ENCODE assay signal across 21 cellular contexts in genomic region chr20:916125-916799, GRCh38. TPM values are rescaled to one million over a fixed set of nuclear protein-coding genes. Genes with fewer than 3 reads are reported as not detected.
DNase-seq lines count a peak whose midpoint lies in the region; ATAC-seq and TF ChIP-seq lines count a peak whose summit lies in the region.
"Had no signal": no experiment of that assay in that cellular context is flagged by ENCODE, and none has a peak within 500 bp of the region (broad histone marks: within the 10 kb centered on the region; RNA-seq: fewer than 3 reads in every experiment).

TSS of gene ANGPT4 (minus strand) at chr20:916334. CDS start at chr20:916214, 120 bp downstream.

- H4K5ac ChIP-seq in H9 (ENCODE audit: insufficient read length, low read depth, low read length), result no peak within 1 kb of the TSS

- no peak within 1 kb of the TSS for H4K8ac ChIP-seq in H9 (replicated peaks; ENCODE audit: insufficient read length, low read depth, low read length)

- H3F3A ChIP-seq in neural progenitor cell (ENCODE audit: low read depth), result no peaks in the 10 kb centered on the region

- H3K4me1 Mint-ChIP-seq in H9 (peaks cover 9 to 29% of the 10 kb centered on the region in 2 experiments), endodermal cell (peaks cover 32% of the 10 kb centered on the region), neural progenitor cell (peaks cover 8% of the 10 kb centered on the region)
- H3K4me1 Mint-ChIP-seq: activated CD4-positive, alpha-beta T cell treated with anti-CD3 and anti-CD28 coated beads, Interleukin-2, amount 10 ng/mL, durations not matched to agents 7 days and 5 days; activated naive CD4-positive, alpha-beta T cell treated with anti-CD3 and anti-CD28 coated beads, Interleukin-2, amount 50 U/mL, for 24 hours had no signal

- H2BK15ac ChIP-seq in H9 (ENCODE audit: low read depth, low read length), result no peak within 1 kb of the TSS

- TF ChIP-seq CTCF in H9 (conservative IDR thresholded peaks at IDR 0.05) (no peak), endodermal cell (conservative IDR thresholded peaks at IDR 0.05) (no peak), neural progenitor cell (IDR thresholded peaks at IDR 0.05) (no peak)

- DNase-seq in AG20443 (ENCODE audit: low spot score) (peak; percentile 61), H9 (peak; percentile 33), endodermal cell (peak; percentile 62), neural progenitor cell (ENCODE audit: low spot score) (peak; percentile 40), globus pallidus (ENCODE audit: low spot score) (no peak), A172 (ENCODE audit: low spot score) (no peak)
- DNase-seq: activated CD4-positive, alpha-beta T cell treated with anti-CD3 and anti-CD28 coated beads, Interleukin-2, amount 10 ng/mL, durations not matched to agents 7 days and 5 days; activated T-cell treated with anti-CD3 and anti-CD28 coated beads, Interleukin-2, amount 50 U/mL, for 24 hours; erythroblast; GDM1; NCI-H1048; sigmoid colon had no signal

- no peak within 1 kb of the TSS for H3K14ac ChIP-seq in H9 (ENCODE audit: insufficient read depth, low read length)

- H3T11ph ChIP-seq in H9 (ENCODE audit: low read length), result no peak within 1 kb of the TSS

- H3K36me3 Mint-ChIP-seq in H9 (ENCODE audit: insufficient read depth in 1 of 3, low read depth in 3 of 3), result no peaks in the 10 kb centered on the region; a peak in 1 of 7 replicates
- no peaks in the 10 kb centered on the region for H3K36me3 Mint-ChIP-seq in endodermal cell (ENCODE audit: low read depth)
- H3K36me3 Mint-ChIP-seq in neural progenitor cell, result no peaks in the 10 kb centered on the region
- H3K36me3 Mint-ChIP-seq: activated naive CD4-positive, alpha-beta T cell treated with anti-CD3 and anti-CD28 coated beads, Interleukin-2, amount 50 U/mL, for 24 hours; mesothelial cell of epicardium had no signal

- H4K20me1 ChIP-seq in H9 (ENCODE audit: control insufficient read depth, insufficient read depth, insufficient read length) (no peaks in the 10 kb centered on the region), neural progenitor cell (ENCODE audit: low read depth) (no peaks in the 10 kb centered on the region)

- WGBS in H9 (ENCODE audit: extremely low coverage, insufficient read length, low lambda C conversion rate), result no CpG with 5 or more reads among the region's 18 CpGs
- WGBS in endodermal cell (ENCODE audit: insufficient coverage in 1 of 2, insufficient read length in 1 of 2), 2 experiments, result 79 to 82% methylated on average over 12 to 18 of the region's 18 CpGs

- no peak for ATAC-seq in GM19395 (IDR thresholded peaks at IDR 0.05; ENCODE audit: unreplicated experiment)
- no peak for ATAC-seq in GM21360 (IDR thresholded peaks at IDR 0.05; ENCODE audit: unreplicated experiment)
- ATAC-seq: gastroesophageal sphincter, GM12878, SK-N-SH treated with all-trans-retinoic acid at 6 μM for 48 hours had no signal

- H4K91ac ChIP-seq in H9 (ENCODE audit: insufficient read length, low read depth, low read length), result no peak within 1 kb of the TSS

- peak within 1 kb of the TSS in 1 of 2 experiments; percentile 22; a peak in 2 of 5 replicates for H3K4me3 Mint-ChIP-seq in H9
- H3K4me3 Mint-ChIP-seq in endodermal cell, result no peak within 1 kb of the TSS
- H3K4me3 Mint-ChIP-seq in neural progenitor cell, result peak within 1 kb of the TSS; percentile 27
- H3K4me3 Mint-ChIP-seq: activated CD4-positive, alpha-beta T cell treated with anti-CD3 and anti-CD28 coated beads, Interleukin-2, amount 10 ng/mL, durations not matched to agents 7 days and 5 days; activated naive CD4-positive, alpha-beta T cell treated with anti-CD3 and anti-CD28 coated beads, Interleukin-2, amount 50 U/mL, for 24 hours; activated T-cell treated with anti-CD3 and anti-CD28 coated beads, Interleukin-2, amount 50 U/mL, for 24 hours; dendritic cell treated with granulocyte-macrophage colony-stimulating factor and Interleukin-4, amounts not matched to agents 40 ng/mL and 50 ng/mL, for 4 days; mesothelial cell of epicardium had no signal

- H3K27me3 Mint-ChIP-seq in H9 (ENCODE audit: low read depth) (peaks cover 12% of the 10 kb centered on the region), endodermal cell (ENCODE audit: insufficient read depth) (peaks cover 2% of the 10 kb centered on the region), neural progenitor cell (ENCODE audit: insufficient read depth, low read depth) (peaks cover 2% of the 10 kb centered on the region)
- H3K27me3 Mint-ChIP-seq: activated naive CD4-positive, alpha-beta T cell treated with anti-CD3 and anti-CD28 coated beads, Interleukin-2, amount 50 U/mL, for 24 hours had no signal

- H3K9me3 ChIP-seq in H9 (ENCODE audit: control insufficient read depth, low read depth, low read length), result no peaks in the 10 kb centered on the region
- peaks cover 6% of the 10 kb centered on the region for H3K9me3 ChIP-seq in endodermal cell (ENCODE audit: control insufficient read depth, low read length)
- H3K9me3 ChIP-seq in neural progenitor cell (ENCODE audit: low read depth), result no peaks in the 10 kb centered on the region
- H3K9me3 ChIP-seq: gastroesophageal sphincter, Peyer's patch, sigmoid colon had no signal

- H2BK12ac ChIP-seq in H9 (ENCODE audit: insufficient read length, low read depth, low read length), result no peak within 1 kb of the TSS

- H3K79me2 ChIP-seq in H9 (ENCODE audit: insufficient read depth, low read length) (no peaks in the 10 kb centered on the region), neural progenitor cell (ENCODE audit: low read depth) (no peaks in the 10 kb centered on the region)

- H3K9ac ChIP-seq in H9 (ENCODE audit: extremely low read depth, insufficient read length, low read length), result no peak within 1 kb of the TSS
- H3K9ac ChIP-seq in endodermal cell (ENCODE audit: extremely low read depth, low read length, poor library complexity, severe bottlenecking), result no peak within 1 kb of the TSS
- H3K9ac ChIP-seq in neural progenitor cell, result no peak within 1 kb of the TSS

- H3K4ac ChIP-seq in H9 (ENCODE audit: low read depth, low read length), result no peak within 1 kb of the TSS

- H3K4me1 ChIP-seq in H9 (ENCODE audit: insufficient read depth, low read length) (no peaks in the 10 kb centered on the region; the same call in 1 of the 2 replicates), endodermal cell (ENCODE audit: control insufficient read depth, insufficient read depth, low read length) (peaks cover 8% of the 10 kb centered on the region), neural progenitor cell (peaks cover 14% of the 10 kb centered on the region)
- H3K4me1 ChIP-seq: Peyer's patch, sigmoid colon had no signal

- H2AK5ac ChIP-seq in H9 (ENCODE audit: insufficient read length, low read length), result no peak within 1 kb of the TSS

- H2BK5ac ChIP-seq in H9 (ENCODE audit: insufficient read length, low read length), result no peak within 1 kb of the TSS

- no peak within 1 kb of the TSS for H2BK20ac ChIP-seq in H9 (ENCODE audit: low read depth, low read length, poor library complexity, severe bottlenecking)

- no peaks in the 10 kb centered on the region for H3K79me1 ChIP-seq in H9 (ENCODE audit: insufficient read depth, low read depth, low read length, poor library complexity, severe bottlenecking)

- no peak within 1 kb of the TSS for H3K18ac ChIP-seq in H9 (ENCODE audit: insufficient read length, low read depth, low read length)

- H3K27me3 ChIP-seq in H9 (ENCODE audit: insufficient read depth, low read length), result no peaks in the 10 kb centered on the region
- no peaks in the 10 kb centered on the region for H3K27me3 ChIP-seq in endodermal cell (ENCODE audit: control insufficient read depth, insufficient read depth, low read length, poor library complexity, severe bottlenecking)
- H3K27me3 ChIP-seq in neural progenitor cell, result no peaks in the 10 kb centered on the region
- H3K27me3 ChIP-seq: Peyer's patch had no signal

- H3K27ac ChIP-seq in H9 (ENCODE audit: insufficient read length, low read depth, low read length) (no peak within 1 kb of the TSS), endodermal cell (ENCODE audit: low read depth, low read length) (no peak within 1 kb of the TSS), neural progenitor cell (no peak within 1 kb of the TSS)
- H3K27ac ChIP-seq: gastroesophageal sphincter, Peyer's patch, sigmoid colon had no signal

- no peak within 1 kb of the TSS for H3K23ac ChIP-seq in H9 (ENCODE audit: insufficient read length, low read depth, low read length)

- H3K4me3 ChIP-seq in endodermal cell (ENCODE audit: low read length) (no peak within 1 kb of the TSS), neural progenitor cell (no peak within 1 kb of the TSS)
- H3K4me3 ChIP-seq: gastroesophageal sphincter, GM12878, Peyer's patch, sigmoid colon had no signal

- H3K4me2 ChIP-seq in H9 (ENCODE audit: insufficient read depth, insufficient read length, low read length) (no peak within 1 kb of the TSS), neural progenitor cell (peak within 1 kb of the TSS; percentile 47)

- H2AFZ ChIP-seq in H9 (ENCODE audit: low read length) (no peak within 1 kb of the TSS), neural progenitor cell (replicated peaks) (peak within 1 kb of the TSS; percentile 81)

- H3K36me3 ChIP-seq in endodermal cell (ENCODE audit: control insufficient read depth, insufficient read depth, low read length) (no peaks in the 10 kb centered on the region), neural progenitor cell (no peaks in the 10 kb centered on the region)
- H3K36me3 ChIP-seq: gastroesophageal sphincter, Peyer's patch, sigmoid colon had no signal

- H2BK120ac ChIP-seq in H9 (ENCODE audit: low read depth, low read length, poor library complexity, severe bottlenecking), result no peak within 1 kb of the TSS

- no peaks in the 10 kb centered on the region for H3K23me2 ChIP-seq in H9 (ENCODE audit: insufficient read length, low read depth, low read length, poor library complexity, severe bottlenecking)

- no peaks in the 10 kb centered on the region for H3K9me3 Mint-ChIP-seq in H9
- H3K9me3 Mint-ChIP-seq in endodermal cell, result peaks cover 6% of the 10 kb centered on the region
- no peaks in the 10 kb centered on the region for H3K9me3 Mint-ChIP-seq in neural progenitor cell
- H3K9me3 Mint-ChIP-seq: activated CD4-positive, alpha-beta T cell treated with anti-CD3 and anti-CD28 coated beads, Interleukin-2, amount 10 ng/mL, durations not matched to agents 7 days and 5 days; activated naive CD4-positive, alpha-beta T cell treated with anti-CD3 and anti-CD28 coated beads, Interleukin-2, amount 50 U/mL, for 24 hours; activated T-cell treated with anti-CD3 and anti-CD28 coated beads, Interleukin-2, amount 50 U/mL, for 24 hours; dendritic cell treated with granulocyte-macrophage colony-stimulating factor and Interleukin-4, amounts not matched to agents 40 ng/mL and 50 ng/mL, for 4 days had no signal

- H3K27ac Mint-ChIP-seq in H9, result peak within 1 kb of the TSS in 1 of 3 experiments; percentile 27; a peak in 1 of 7 replicates
- no peak within 1 kb of the TSS for H3K27ac Mint-ChIP-seq in endodermal cell
- H3K27ac Mint-ChIP-seq in neural progenitor cell, result peak within 1 kb of the TSS; percentile 58
- H3K27ac Mint-ChIP-seq: activated CD4-positive, alpha-beta T cell treated with anti-CD3 and anti-CD28 coated beads, Interleukin-2, amount 10 ng/mL, durations not matched to agents 7 days and 5 days; activated naive CD4-positive, alpha-beta T cell treated with anti-CD3 and anti-CD28 coated beads, Interleukin-2, amount 50 U/mL, for 24 hours; activated T-cell treated with anti-CD3 and anti-CD28 coated beads, Interleukin-2, amount 50 U/mL, for 24 hours; dendritic cell treated with granulocyte-macrophage colony-stimulating factor and Interleukin-4, amounts not matched to agents 40 ng/mL and 50 ng/mL, for 4 days; mesothelial cell of epicardium had no signal

- no peak within 1 kb of the TSS for H3K56ac ChIP-seq in H9 (ENCODE audit: insufficient read length, low read depth, low read length)

RNA-seq across cellular contexts. Expression of gene ANGPT4, which starts in this region (rescaled TPM):
- total RNA-seq in H9 (2021) (0.07 and 0.11 TPM in 2 replicates), endodermal cell (under 1 TPM; 0.31 to 0.51 TPM), neural progenitor cell (ENCODE audit: low replicate concordance) (0.06 and 0.19 TPM in 2 replicates)
- 0.18 TPM for polyA plus RNA-seq in endodermal cell (2013, experiment 1 of 2)
- 0.21 TPM for polyA plus RNA-seq in endodermal cell (2013, experiment 2 of 2)
- 0.05 TPM in 1 of 2 replicates, not detected in the other for total RNA-seq in A172 (2014; rRNA removed; shearing (Covaris generic))
- total RNA-seq: activated CD4-positive, alpha-beta T cell treated with anti-CD3 and anti-CD28 coated beads, Interleukin-2, amount 10 ng/mL, durations not matched to agents 7 days and 5 days; GM12878 had no signal

Comparison
In these comparisons a context has a peak if more than half of its experiments do, and no peak if none do; other contexts are left out.
1. Peak in DNase-seq in H9; RNA of the gene not detected or under 1 TPM.
2. Peak in DNase-seq in endodermal cell; RNA of the gene not detected or under 1 TPM.
3. Peak in DNase-seq and H3K4me2 ChIP-seq in neural progenitor cell; RNA of the gene not detected or under 1 TPM.